1 cellular context compared by ENCODE assay signal in genomic region chr6:151690303-151690702, GRCh38.
TF ChIP-seq lines count a peak whose summit lies in the region.

No MANE protein-coding gene starts in this region.

TF ChIP-seq in HCT116, 20 proteins besides CTCF, POLR2A, EP300 and RAD21 (continued from another document):
- TF ChIP-seq CEBPB (IDR thresholded peaks at IDR 0.05; ENCODE audit: low read depth) (no peak), SRF (IDR thresholded peaks at IDR 0.05; ENCODE audit: low read depth) (no peak), ZFX (IDR thresholded peaks at IDR 0.05) (no peak), YY1 (IDR thresholded peaks at IDR 0.05; ENCODE audit: extremely low read depth, insufficient replicate concordance, low read depth, low read length) (no peak), ATF3 (IDR thresholded peaks at IDR 0.05) (no peak), SIN3A (IDR thresholded peaks at IDR 0.05; ENCODE audit: low read depth) (no peak)
